ENCODE assay signal across 16 cellular contexts in genomic region chr15:88574646-88575045, GRCh38. TPM values are rescaled to one million over a fixed set of nuclear protein-coding genes. Genes with fewer than 3 reads are reported as not detected.
A peak's percentile ranks its signal among the peaks of the same experiment; 100 is the strongest.
DNase-seq lines count a peak whose midpoint lies in the region; ATAC-seq and TF ChIP-seq lines count a peak whose summit lies in the region.
"Had no signal": no experiment of that assay in that cellular context is flagged by ENCODE, and none has a peak within 500 bp of the region (broad histone marks: within the 10 kb centered on the region; RNA-seq: fewer than 3 reads in every experiment).

No MANE protein-coding gene starts in this region.

- peak overlapping the region; percentile 89 for H3K27ac ChIP-seq in neural cell (ENCODE audit: low read length)
- H3K27ac ChIP-seq: 22Rv1 had no signal

- peak; percentile 24 for TF ChIP-seq CTCF in neural cell (IDR thresholded peaks at IDR 0.05; ENCODE audit: poor library complexity, severe bottlenecking)

- peak overlapping the region; percentile 1 for H2AFZ ChIP-seq in neural cell (ENCODE audit: low read depth, low read length)

- H3K9ac ChIP-seq in neural cell (ENCODE audit: low read length) = peak overlapping the region; percentile 62

- H3K4me3 ChIP-seq in neural cell (ENCODE audit: low read length) = peak overlapping the region; percentile 37

- H3K9me2 ChIP-seq in neural cell (ENCODE audit: insufficient read depth, low read length) = no peaks in the 10 kb centered on the region

- H3K4me2 ChIP-seq in neural cell (ENCODE audit: low read length) = peak overlapping the region; percentile 12

- H4K20me1 ChIP-seq in neural cell (ENCODE audit: insufficient read depth) = no peaks in the 10 kb centered on the region

- peak; percentile 40 for TF ChIP-seq RAD21 in neural cell (conservative IDR thresholded peaks at IDR 0.05)

- no peaks in the 10 kb centered on the region for H3K9me3 ChIP-seq in neural cell (ENCODE audit: low read length)

- peak; percentile 77 for TF ChIP-seq EP300 in neural cell (conservative IDR thresholded peaks at IDR 0.05; ENCODE audit: poor library complexity, severe bottlenecking)

- DNase-seq in DMS 273 (lab: John Stamatoyannopoulos, UW; ENCODE audit: unreplicated experiment) (peak; percentile 46), DMS 273 treated with DMSO at 0.1 percent for 48 hours (lab: John Stamatoyannopoulos, UW) (no peak), NCI-H1092 treated with DMSO at 0.1 percent for 48 hours (lab: John Stamatoyannopoulos, UW) (peak; percentile 41), NCI-H748 treated with DMSO at 0.1 percent for 48 hours (lab: John Stamatoyannopoulos, UW) (peak; percentile 11), cortex of kidney (lab: John Stamatoyannopoulos, UW) (no peak)
- DNase-seq: activated CD4-positive, alpha-beta T cell treated with anti-CD3 and anti-CD28 coated beads, Interleukin-2, amount 10 ng/mL, durations not matched to agents 7 days and 5 days; activated naive CD8-positive, alpha-beta T cell treated with anti-CD3 and anti-CD28 coated beads for 36 hours; effector memory CD8-positive, alpha-beta T cell; Karpas-422; NCI-H1048; OCI-M1; stimulated activated CD4-positive, alpha-beta T cell treated with anti-CD3 and anti-CD28 coated beads, Interleukin-12 subunit alpha, Interleukin-12 subunit beta, amount 100 ng/mL, for 4 hours had no signal

- H3K27me3 ChIP-seq in neural cell (ENCODE audit: insufficient read depth, low read depth, low read length) = no peaks in the 10 kb centered on the region

- ATAC-seq in GM21717 (IDR thresholded peaks at IDR 0.05; ENCODE audit: unreplicated experiment) = no peak
- no peak for ATAC-seq in GM21515 (IDR thresholded peaks at IDR 0.05; ENCODE audit: unreplicated experiment)
- ATAC-seq: effector memory CD8-positive, alpha-beta T cell had no signal

- no peaks in the 10 kb centered on the region for H3F3A ChIP-seq in neural cell (ENCODE audit: insufficient read depth, low read length, poor library complexity, severe bottlenecking)

- H3K79me2 ChIP-seq in neural cell (replicated peaks; ENCODE audit: insufficient read depth, low read length) = no peaks in the 10 kb centered on the region

- H3K36me3 ChIP-seq in neural cell (ENCODE audit: insufficient read depth, low read length) = no peaks in the 10 kb centered on the region

TF ChIP-seq in neural cell, 6 proteins besides CTCF, POLR2A, EP300 and RAD21:
- peak; percentile 69 for TF ChIP-seq REST (IDR thresholded peaks at IDR 0.05; ENCODE audit: borderline replicate concordance)
- TF ChIP-seq MXI1 (conservative IDR thresholded peaks at IDR 0.05; ENCODE audit: poor library complexity, severe bottlenecking) = peak; percentile 60
- peak; percentile 47 for TF ChIP-seq POLR2AphosphoS5 (IDR thresholded peaks at IDR 0.05)
- no peak for TF ChIP-seq TAF1 (IDR thresholded peaks at IDR 0.05; ENCODE audit: low read depth)
- TF ChIP-seq EZH2 (IDR thresholded peaks at IDR 0.05; ENCODE audit: borderline replicate concordance, insufficient read depth, low read length, poor library complexity, severe bottlenecking) = no peak
- peak; percentile 25 for TF ChIP-seq SMC3 (conservative IDR thresholded peaks at IDR 0.05; ENCODE audit: poor library complexity)

RNA-seq across cellular contexts. Expression of gene DET1, which starts 28.2 kb away (rescaled TPM):
- 12.9 and 16.7 TPM in 2 replicates for polyA plus RNA-seq in neural cell
- 23.1 and 25.4 TPM in 2 replicates for polyA minus RNA-seq in neural cell

RNA-seq across cellular contexts. Expression of gene AEN, which starts 46.5 kb away (rescaled TPM):
- polyA plus RNA-seq in neural cell = 17.2 and 21.3 TPM in 2 replicates
- 21.9 and 24.1 TPM in 2 replicates for polyA minus RNA-seq in neural cell

Comparison
In these comparisons a context has a peak if more than half of its experiments do, and no peak if none do; other contexts are left out.
1. DNase-seq: peak in DMS 273 (single experiment), NCI-H1092 treated with DMSO at 0.1 percent for 48 hours (single experiment) and NCI-H748 treated with DMSO at 0.1 percent for 48 hours (single experiment); none in DMS 273 treated with DMSO at 0.1 percent for 48 hours (single experiment) and cortex of kidney (single experiment).